In the genomic region with DNA sequence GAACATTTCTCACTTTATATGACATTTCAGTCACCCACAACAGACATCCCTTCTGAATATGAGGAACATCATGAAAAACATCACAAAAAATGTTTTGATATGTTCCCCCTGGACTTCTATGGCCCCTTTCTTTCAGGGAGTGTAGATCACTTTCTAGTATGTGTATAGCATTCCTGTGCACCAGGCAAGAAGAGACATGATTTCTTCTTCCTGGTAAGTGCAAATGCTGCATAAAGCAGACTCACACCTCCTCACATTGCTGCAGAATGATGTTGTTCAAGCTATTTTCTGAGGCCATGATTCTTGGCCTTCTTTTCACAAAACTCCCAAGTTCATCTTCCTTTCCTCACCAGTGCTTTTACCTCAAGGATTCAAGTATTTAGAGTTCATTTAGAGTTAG, we compare ENCODE assay signal across 23 cellular contexts.
"Had no signal": no experiment of that assay in that cellular context is flagged by ENCODE, and none has a peak within 500 bp of the region (broad histone marks: within the 10 kb centered on the region; RNA-seq: fewer than 3 reads in every experiment).

No MANE protein-coding gene starts in this region.

- ATAC-seq: mucosa of descending colon; naive thymus-derived CD4-positive, alpha-beta T cell; natural killer cell treated with Interleukin-12 subunit alpha and Interleukin-12 subunit beta and Interleukin-15 and Interleukin-18, amount 100 ng/mL, for 72 hours; right lobe of liver; stimulated activated naive B cell treated with anti-CD40 and anti-IgM and Interleukin-4, amounts not matched to agents 10 μg/mL and 1 μg/mL and 100 μg/mL, for 72 hours; stimulated activated naive CD8-positive, alpha-beta T cell treated with anti-CD3 and anti-CD28 coated beads, Interleukin-15, Interleukin-2, amounts not matched to agents 100 U/mL and 50 U/mL, for 24 hours had no signal

- H3K36me3 ChIP-seq: left ventricle myocardium inferior, ovary, right atrium auricular region, right lobe of liver, stomach, thyroid gland, transverse colon, upper lobe of left lung, vagina had no signal

- DNase-seq: islet precursor cell; left ventricle myocardium inferior; midbrain; mucosa of descending colon; naive thymus-derived CD4-positive, alpha-beta T cell; ovary; right lobe of liver; stimulated activated CD4-positive, alpha-beta T cell treated with anti-CD3 and anti-CD28 coated beads, Interleukin-12 subunit alpha, Interleukin-12 subunit beta, amount 100 ng/mL, for 4 hours; stimulated activated CD4-positive, alpha-beta T cell treated with anti-CD3 and anti-CD28 coated beads, Interleukin-15, amount 100 ng/mL, for 24 hours; stimulated activated CD4-positive, alpha-beta T cell treated with anti-CD3 and anti-CD28 coated beads, Interleukin-2, amount 100 ng/mL, for 24 hours; stimulated activated CD4-positive, alpha-beta T cell treated with anti-CD3 and anti-CD28 coated beads, Interleukin-4, amount 100 ng/mL, for 1 hour; stimulated activated naive B cell treated with anti-CD40 and anti-IgM and Interleukin-4, amounts not matched to agents 10 μg/mL and 1 μg/mL and 100 μg/mL, for 72 hours; stimulated activated naive CD8-positive, alpha-beta T cell treated with anti-CD3 and anti-CD28 coated beads, Interleukin-15, Interleukin-2, amounts not matched to agents 100 U/mL and 50 U/mL, for 24 hours; stomach; testis; thyroid gland; transverse colon; upper lobe of left lung had no signal

- H3K27me3 ChIP-seq: hepatocyte, ovary, right atrium auricular region, right lobe of liver, stomach, testis, thyroid gland, transverse colon, upper lobe of left lung, vagina had no signal

- H3K4me1 ChIP-seq: right lobe of liver, stomach, testis, thyroid gland, upper lobe of left lung, vagina had no signal

- H3K9me3 ChIP-seq: left ventricle myocardium inferior, mucosa of descending colon, ovary, right atrium auricular region, right lobe of liver, stomach, testis, thyroid gland, transverse colon, upper lobe of left lung, vagina had no signal

- H3K27ac ChIP-seq: hepatocyte, left ventricle myocardium inferior, ovary, right atrium auricular region, right lobe of liver, stomach, testis, thyroid gland, upper lobe of left lung, vagina had no signal

- H3K4me3 ChIP-seq: hepatocyte, left ventricle myocardium inferior, lung, mucosa of descending colon, ovary, right atrium auricular region, right lobe of liver, stomach, testis, thyroid gland, transverse colon, upper lobe of left lung, vagina had no signal
